Comparison of ENCODE assay signal across 18 cellular contexts in genomic region chr4:166078383-166078782, GRCh38.
A peak's percentile ranks its signal among the peaks of the same experiment; 100 is the strongest.
DNase-seq lines count a peak whose midpoint lies in the region; ATAC-seq, FAIRE-seq and TF ChIP-seq lines count a peak whose summit lies in the region.
"Had no signal": no experiment of that assay in that cellular context is flagged by ENCODE, and none has a peak within 500 bp of the region (broad histone marks: within the 10 kb centered on the region; RNA-seq: fewer than 3 reads in every experiment).

No MANE protein-coding gene starts in this region.

- no peak overlapping the region for H3K4me3 ChIP-seq in RWPE2 (ENCODE audit: severe bottlenecking)
- H3K4me3 ChIP-seq in upper lobe of right lung, result no peak overlapping the region
- H3K4me3 ChIP-seq: BLaER1, GM12878 had no signal

- intact Hi-C loops in upper lobe of right lung (cut with DNase I), result no loop called here

- H3K36me3 ChIP-seq in RWPE2 (ENCODE audit: low read depth), result no peaks in the 10 kb centered on the region; the same call in 1 of the 2 replicates
- no peaks in the 10 kb centered on the region for H3K36me3 ChIP-seq in upper lobe of right lung
- H3K36me3 ChIP-seq: BLaER1 had no signal

- no peaks in the 10 kb centered on the region for H3K9me3 ChIP-seq in RWPE2 (ENCODE audit: severe bottlenecking)
- H3K9me3 ChIP-seq in upper lobe of right lung, result no peaks in the 10 kb centered on the region
- H3K9me3 ChIP-seq: BLaER1 had no signal

- TF ChIP-seq CTCF in RWPE2 (IDR thresholded peaks at IDR 0.05; ENCODE audit: poor library complexity, severe bottlenecking), result no peak
- no peak for TF ChIP-seq CTCF in glutamatergic neuron (IDR thresholded peaks at IDR 0.05; ENCODE audit: partially characterized antibody, unreplicated experiment)
- no peak for TF ChIP-seq CTCF in upper lobe of right lung (IDR thresholded peaks at IDR 0.05)

- no peaks in the 10 kb centered on the region for H3K9me3 Mint-ChIP-seq in glutamatergic neuron (ENCODE audit: unreplicated experiment)
- peaks cover 9% of the 10 kb centered on the region for H3K9me3 Mint-ChIP-seq in activated naive CD8-positive, alpha-beta T cell treated with anti-CD3 and anti-CD28 coated beads for 36 hours
- H3K9me3 Mint-ChIP-seq: H9 had no signal

- DNase-seq in ELR (ENCODE audit: low read depth) (peak; percentile 32), HTR-8/SVneo (ENCODE audit: insufficient read length, low spot score) (peak; percentile 28), RWPE2 (ENCODE audit: low spot score) (no peak), glutamatergic neuron (no peak), iPS-NIHi11 (ENCODE audit: low spot score) (no peak), upper lobe of right lung (no peak)
- DNase-seq in activated naive CD8-positive, alpha-beta T cell treated with anti-CD3 and anti-CD28 coated beads for 36 hours, result no peak
- DNase-seq: 8988T; CD4-positive, alpha-beta memory T cell; DMS153; DMS79; H9 had no signal

- H3K27ac Mint-ChIP-seq in glutamatergic neuron (ENCODE audit: unreplicated experiment), result peak overlapping the region; percentile 62
- no peak overlapping the region for H3K27ac Mint-ChIP-seq in activated naive CD8-positive, alpha-beta T cell treated with anti-CD3 and anti-CD28 coated beads for 36 hours
- H3K27ac Mint-ChIP-seq: CD4-positive, alpha-beta memory T cell; H9 had no signal

- H3K27ac ChIP-seq in RWPE2 (ENCODE audit: poor library complexity, severe bottlenecking) (peak overlapping the region; percentile 18), upper lobe of right lung (no peak overlapping the region)
- H3K27ac ChIP-seq: BLaER1, HL-60 had no signal

- H3K27me3 ChIP-seq in RWPE2 (ENCODE audit: insufficient read depth, poor library complexity, severe bottlenecking) (no peaks in the 10 kb centered on the region), upper lobe of right lung (no peaks in the 10 kb centered on the region)
- H3K27me3 ChIP-seq: BLaER1 had no signal

- FAIRE-seq in HTR-8/SVneo (lab: Jason Lieb, UNC), result no peak
- FAIRE-seq: GM12878, GM19239, H1 had no signal

- H3K27me3 Mint-ChIP-seq in glutamatergic neuron (ENCODE audit: unreplicated experiment), result no peaks in the 10 kb centered on the region
- no peaks in the 10 kb centered on the region for H3K27me3 Mint-ChIP-seq in activated naive CD8-positive, alpha-beta T cell treated with anti-CD3 and anti-CD28 coated beads for 36 hours
- H3K27me3 Mint-ChIP-seq: CD4-positive, alpha-beta memory T cell had no signal

- no peaks in the 10 kb centered on the region for H3K36me3 Mint-ChIP-seq in glutamatergic neuron (ENCODE audit: unreplicated experiment)
- no peaks in the 10 kb centered on the region for H3K36me3 Mint-ChIP-seq in activated naive CD8-positive, alpha-beta T cell treated with anti-CD3 and anti-CD28 coated beads for 36 hours
- H3K36me3 Mint-ChIP-seq: CD14-positive monocyte; CD4-positive, alpha-beta memory T cell had no signal

- H3K4me1 ChIP-seq in RWPE2 (ENCODE audit: insufficient read depth, poor library complexity, severe bottlenecking), result no peaks in the 10 kb centered on the region
- no peaks in the 10 kb centered on the region for H3K4me1 ChIP-seq in upper lobe of right lung
- H3K4me1 ChIP-seq: BLaER1 had no signal

- H3K4me3 Mint-ChIP-seq in glutamatergic neuron (ENCODE audit: unreplicated experiment), result no peak overlapping the region
- H3K4me3 Mint-ChIP-seq in activated naive CD8-positive, alpha-beta T cell treated with anti-CD3 and anti-CD28 coated beads for 36 hours, result no peak overlapping the region
- H3K4me3 Mint-ChIP-seq: CD14-positive monocyte; CD4-positive, alpha-beta memory T cell; H9 had no signal

- peaks cover 10% of the 10 kb centered on the region for H3K4me1 Mint-ChIP-seq in glutamatergic neuron (ENCODE audit: low read depth, unreplicated experiment)
- H3K4me1 Mint-ChIP-seq in activated naive CD8-positive, alpha-beta T cell treated with anti-CD3 and anti-CD28 coated beads for 36 hours, result no peaks in the 10 kb centered on the region
- H3K4me1 Mint-ChIP-seq: CD14-positive monocyte; CD4-positive, alpha-beta memory T cell; H9 had no signal

- ATAC-seq in RWPE2 (ENCODE audit: low read depth) (peak; percentile 27; the same call in 1 of the 3 replicates), upper lobe of right lung (no peak)
- ATAC-seq: GM12878 had no signal

Comparison
In these comparisons a context has a peak if more than half of its experiments do, and no peak if none do; other contexts are left out.
1. DNase-seq: peak in ELR (single experiment) and HTR-8/SVneo (single experiment); none in RWPE2 (single experiment), glutamatergic neuron (single experiment), iPS-NIHi11 (single experiment), activated naive CD8-positive, alpha-beta T cell treated with anti-CD3 and anti-CD28 coated beads for 36 hours (single experiment) and upper lobe of right lung (single experiment).